15 cellular contexts compared by ENCODE assay signal in genomic region chr2:237663517-237663916, GRCh38. TPM values are rescaled to one million over a fixed set of nuclear protein-coding genes. Genes with fewer than 3 reads are reported as not detected.
A peak's percentile ranks its signal among the peaks of the same experiment; 100 is the strongest.
DNase-seq lines count a peak whose midpoint lies in the region; ATAC-seq and TF ChIP-seq lines count a peak whose summit lies in the region.
"Had no signal": no experiment of that assay in that cellular context is flagged by ENCODE, and none has a peak within 500 bp of the region (broad histone marks: within the 10 kb centered on the region; RNA-seq: fewer than 3 reads in every experiment).

No MANE protein-coding gene starts in this region.

- H3K9me3 ChIP-seq in PC-9 (ENCODE audit: insufficient read depth, low read depth) (no peaks in the 10 kb centered on the region), gastroesophageal sphincter (no peaks in the 10 kb centered on the region), thyroid gland (no peaks in the 10 kb centered on the region), SK-N-SH (no peaks in the 10 kb centered on the region)
- H3K9me3 ChIP-seq: Peyer's patch had no signal

- H3K9ac ChIP-seq in SK-N-SH: no peak overlapping the region

- H3K9me2 ChIP-seq in PC-9 (ENCODE audit: insufficient read depth) (no peaks in the 10 kb centered on the region), SK-N-SH (no peaks in the 10 kb centered on the region)

- CTCF ChIA-PET in PC-9 (lab: Charles Lee) (no interaction called here), SK-N-SH (lab: Yijun Ruan, JAX) (interaction anchor here (1.0 to 2.5 kb wide), 4 partner anchors 9 to 151 kb away, joined by 3 to 12 read pairs (median 6); no protein-coding TSS in a partner anchor)

- WGBS in gastroesophageal sphincter (ENCODE audit: low coverage in 1 of 2), 2 donors: 60% methylated on average over 3 of the region's 9 CpGs; no CpG with 5 or more reads in 1 of the 2 donors
- WGBS in thyroid gland, 2 donors: 86 to 89% methylated on average over 9 of the region's 9 CpGs
- 88% methylated on average over 9 of the region's 9 CpGs for WGBS in SK-N-SH (ENCODE audit: low lambda C conversion rate)

- no peak overlapping the region for H2AFZ ChIP-seq in PC-9
- no peak overlapping the region for H2AFZ ChIP-seq in SK-N-SH (ENCODE audit: low read depth)

- H3K4me1 ChIP-seq in PC-9 (replicated peaks; ENCODE audit: insufficient read depth) (peaks cover 46% of the 10 kb centered on the region), gastroesophageal sphincter (peaks cover 7 to 62% (median 20%) of the 10 kb centered on the region in 3 donors), thyroid gland (peaks cover 18 to 31% of the 10 kb centered on the region in 2 donors), SK-N-SH (ENCODE audit: control insufficient read depth in 1 of 2, insufficient read depth in 2 of 2, low read depth in 1 of 2, low read length in 1 of 2) (peaks cover 8 to 21% of the 10 kb centered on the region in 2 experiments; a peak in 2 of 4 replicates)

- H3K79me2 ChIP-seq in PC-9 (ENCODE audit: low read depth) (no peaks in the 10 kb centered on the region), SK-N-SH (ENCODE audit: insufficient read depth) (peaks cover 5% of the 10 kb centered on the region; the same call in 1 of the 2 replicates)

- H4K20me1 ChIP-seq in PC-9 (ENCODE audit: insufficient read depth) (no peaks in the 10 kb centered on the region), SK-N-SH (ENCODE audit: insufficient read depth) (no peaks in the 10 kb centered on the region)

- no peaks in the 10 kb centered on the region for H3K27me3 ChIP-seq in PC-9 (ENCODE audit: insufficient read depth, low read depth)
- H3K27me3 ChIP-seq in gastroesophageal sphincter: no peaks in the 10 kb centered on the region
- H3K27me3 ChIP-seq in thyroid gland: no peaks in the 10 kb centered on the region
- no peaks in the 10 kb centered on the region for H3K27me3 ChIP-seq in SK-N-SH (ENCODE audit: insufficient read depth)
- H3K27me3 ChIP-seq: Peyer's patch had no signal

- no TSS peak for BruUV-seq in PC-9 (replicated peaks; lab: Mats Ljungman, UMichigan)

- POLR2A ChIA-PET in PC-9 (lab: Charles Lee; ENCODE audit: unreplicated experiment): interaction anchor here (0.6 to 0.7 kb wide), 2 partner anchors 30 to 51 kb away, joined by 3 read pairs; no protein-coding TSS in a partner anchor
- POLR2A ChIA-PET in SK-N-SH (lab: Yijun Ruan, JAX): no interaction called here

- TF ChIP-seq POLR2A in gastroesophageal sphincter (IDR thresholded peaks at IDR 0.05) (no peak), thyroid gland (IDR thresholded peaks at IDR 0.05) (no peak)

- H3K4me3 ChIP-seq in PC-9 (no peak overlapping the region), gastroesophageal sphincter (no peak overlapping the region), thyroid gland (replicated peaks in 1 of 3) (no peak overlapping the region), SK-N-SH (ENCODE audit: low read depth in 2 of 2, low read length in 1 of 2) (no peak overlapping the region)
- H3K4me3 ChIP-seq: Peyer's patch had no signal

- H3K4me1 Mint-ChIP-seq in nephron: peaks cover 50% of the 10 kb centered on the region
- H3K4me1 Mint-ChIP-seq in activated T-helper 2 cell treated with anti-CD3 and anti-CD28 coated beads, Interferon-gamma antibody, Interleukin-2, Interleukin-4, amounts not matched to agents 10 μg/mL and 5 μg/mL and 100 μg/mL, durations not matched to agents 14 hours and 24 hours and 36 hours (ENCODE audit: low read depth): peaks cover 6% of the 10 kb centered on the region

- H3K4me3 Mint-ChIP-seq in nephron: peak overlapping the region in 1 of 3 experiments; percentile 3
- H3K4me3 Mint-ChIP-seq in activated T-helper 2 cell treated with anti-CD3 and anti-CD28 coated beads, Interferon-gamma antibody, Interleukin-2, Interleukin-4, amounts not matched to agents 10 μg/mL and 5 μg/mL and 100 μg/mL, durations not matched to agents 14 hours and 24 hours and 36 hours (ENCODE audit: low read depth): no peak overlapping the region
- H3K4me3 Mint-ChIP-seq: central memory CD8-positive, alpha-beta T cell; T-helper 1 cell treated with Interleukin-12 subunit alpha and Interleukin-12 subunit beta and Interleukin-4 antibody, amounts not matched to agents 30 μg/mL and 1 μg/mL, for 36 hours had no signal

- no peaks in the 10 kb centered on the region for H3K36me3 Mint-ChIP-seq in nephron (ENCODE audit: low read depth)
- no peaks in the 10 kb centered on the region for H3K36me3 Mint-ChIP-seq in activated T-helper 2 cell treated with anti-CD3 and anti-CD28 coated beads, Interferon-gamma antibody, Interleukin-2, Interleukin-4, amounts not matched to agents 10 μg/mL and 5 μg/mL and 100 μg/mL, durations not matched to agents 14 hours and 24 hours and 36 hours (ENCODE audit: low read depth)

- peaks cover 36% of the 10 kb centered on the region for H3F3A ChIP-seq in PC-9 (ENCODE audit: insufficient read depth, low read depth)
- H3F3A ChIP-seq in SK-N-SH (replicated peaks; ENCODE audit: insufficient read depth): peaks cover 14% of the 10 kb centered on the region

- intact Hi-C loops in PC-9 (cut with micrococcal nuclease; ENCODE audit: unreplicated experiment): loop anchor here (2.0 to 5.0 kb wide), 3 partner anchors 34 to 151 kb away; partner anchors contain the start of gene RAB17
- intact Hi-C loops in thyroid gland (cut with DNase I): loop anchor here (10.0 kb wide), 1 partner anchor 79 kb away; no protein-coding TSS in a partner anchor
- intact Hi-C loops in activated T-helper 2 cell treated with anti-CD3 and anti-CD28 coated beads, Interferon-gamma antibody, Interleukin-2, Interleukin-4, amounts not matched to agents 10 μg/mL and 5 μg/mL and 100 μg/mL, durations not matched to agents 14 hours and 24 hours and 36 hours (cut with micrococcal nuclease): no loop called here

- TF ChIP-seq EP300 in gastroesophageal sphincter (IDR thresholded peaks at IDR 0.05) (no peak), SK-N-SH (IDR thresholded peaks at IDR 0.05; ENCODE audit: borderline replicate concordance in 1 of 2, low read depth in 1 of 2, low read length in 1 of 2) (no peak)

- H3K27ac Mint-ChIP-seq in nephron: peak overlapping the region; percentile 18 to 66 (median 59)
- no peak overlapping the region for H3K27ac Mint-ChIP-seq in activated T-helper 2 cell treated with anti-CD3 and anti-CD28 coated beads, Interferon-gamma antibody, Interleukin-2, Interleukin-4, amounts not matched to agents 10 μg/mL and 5 μg/mL and 100 μg/mL, durations not matched to agents 14 hours and 24 hours and 36 hours
- H3K27ac Mint-ChIP-seq: T-helper 1 cell treated with Interleukin-12 subunit alpha and Interleukin-12 subunit beta and Interleukin-4 antibody, amounts not matched to agents 30 μg/mL and 1 μg/mL, for 36 hours had no signal

- H3K9me3 Mint-ChIP-seq in nephron: no peaks in the 10 kb centered on the region
- no peaks in the 10 kb centered on the region for H3K9me3 Mint-ChIP-seq in activated T-helper 2 cell treated with anti-CD3 and anti-CD28 coated beads, Interferon-gamma antibody, Interleukin-2, Interleukin-4, amounts not matched to agents 10 μg/mL and 5 μg/mL and 100 μg/mL, durations not matched to agents 14 hours and 24 hours and 36 hours
- H3K9me3 Mint-ChIP-seq: central memory CD8-positive, alpha-beta T cell; T-helper 1 cell treated with Interleukin-12 subunit alpha and Interleukin-12 subunit beta and Interleukin-4 antibody, amounts not matched to agents 30 μg/mL and 1 μg/mL, for 36 hours had no signal

- H3K27ac ChIP-seq in PC-9 (no peak overlapping the region), gastroesophageal sphincter (peak overlapping the region; percentile 77 to 86 (median 84)), thyroid gland (peak overlapping the region in 2 of 3 donors; percentile 24 to 53), SK-N-SH (ENCODE audit: low read depth in 2 of 2, low read length in 1 of 2) (no peak overlapping the region)

- ATAC-seq in gastroesophageal sphincter: no peak

- no peak for TF ChIP-seq CTCF in PC-9 (conservative IDR thresholded peaks at IDR 0.05)
- no peak for TF ChIP-seq CTCF in gastroesophageal sphincter (IDR thresholded peaks at IDR 0.05)
- TF ChIP-seq CTCF in nephron (IDR thresholded peaks at IDR 0.05; ENCODE audit: unreplicated experiment in 3 of 3): no peak
- TF ChIP-seq CTCF in thyroid gland (IDR thresholded peaks at IDR 0.05): no peak
- no peak for TF ChIP-seq CTCF in SK-N-SH (IDR thresholded peaks at IDR 0.05)

- TF ChIP-seq RAD21 in SK-N-SH (IDR thresholded peaks at IDR 0.05; ENCODE audit: low read length): no peak

- no peaks in the 10 kb centered on the region for H3K36me3 ChIP-seq in PC-9 (ENCODE audit: low read depth)
- no peaks in the 10 kb centered on the region for H3K36me3 ChIP-seq in gastroesophageal sphincter
- no peaks in the 10 kb centered on the region for H3K36me3 ChIP-seq in thyroid gland
- H3K36me3 ChIP-seq in SK-N-SH (replicated peaks in 1 of 2; ENCODE audit: control insufficient read depth in 1 of 2, insufficient read depth in 2 of 2, low read length in 1 of 2): peaks cover 0 to 3% of the 10 kb centered on the region in 2 experiments
- H3K36me3 ChIP-seq: Peyer's patch had no signal

- H3K4me2 ChIP-seq in PC-9 (peak overlapping the region; percentile 65; the same call in 1 of the 2 replicates), SK-N-SH (no peak overlapping the region)

- H3K27me3 Mint-ChIP-seq in nephron (ENCODE audit: low read depth): peaks cover 3% of the 10 kb centered on the region
- H3K27me3 Mint-ChIP-seq in activated T-helper 2 cell treated with anti-CD3 and anti-CD28 coated beads, Interferon-gamma antibody, Interleukin-2, Interleukin-4, amounts not matched to agents 10 μg/mL and 5 μg/mL and 100 μg/mL, durations not matched to agents 14 hours and 24 hours and 36 hours (ENCODE audit: low read depth): peaks cover 27% of the 10 kb centered on the region

- DNase-seq in PC-9 (no peak), thyroid gland (no peak), anterior cingulate cortex (lab: John Stamatoyannopoulos, UW) (no peak), COLO829 (ENCODE audit: low spot score) (no peak), SK-N-SH (no peak)
- no peak for DNase-seq in activated T-helper 2 cell treated with anti-CD3 and anti-CD28 coated beads, Interferon-gamma antibody, Interleukin-2, Interleukin-4, amounts not matched to agents 10 μg/mL and 5 μg/mL and 100 μg/mL, durations not matched to agents 14 hours and 24 hours and 36 hours (ENCODE audit: low spot score)
- DNase-seq: activated CD4-positive, CD25-positive, alpha-beta regulatory T cell treated with anti-CD3 and anti-CD28 coated beads, Interleukin-2, amount 50 U/mL, for 72 hours; activated naive CD4-positive, alpha-beta T cell treated with anti-CD3 and anti-CD28 coated beads, Interleukin-2, amount 50 U/mL, for 16 hours; glutamatergic neuron; NCI-H446 had no signal

TF ChIP-seq in SK-N-SH, 30 proteins besides CTCF, POLR2A, EP300 and RAD21 (continues in another document):
- TF ChIP-seq MXI1 (IDR thresholded peaks at IDR 0.05; ENCODE audit: low read depth, low read length) (no peak), TCF12 (IDR thresholded peaks at IDR 0.05) (no peak)

RNA-seq across cellular contexts. Expression of gene LRRFIP1, which starts 36.1 kb away (rescaled TPM):
- total RNA-seq in PC-9 (2021) (221 and 238 TPM in 2 replicates), gastroesophageal sphincter (100 to 1,000 TPM; 164 to 225 (median 179) TPM), thyroid gland (100 to 1,000 TPM in 2 of 4 donors, 10 to 100 TPM in 2; 76.1 to 113 (median 96.6) TPM)
- total RNA-seq in activated T-helper 2 cell treated with anti-CD3 and anti-CD28 coated beads, Interferon-gamma antibody, Interleukin-2, Interleukin-4, amounts not matched to agents 10 μg/mL and 5 μg/mL and 100 μg/mL, durations not matched to agents 14 hours and 24 hours and 36 hours: 254 and 256 TPM in 2 replicates
- 47.3 and 60.9 TPM in 2 replicates for polyA plus RNA-seq in SK-N-SH (2012; rRNA removed)
- 62.7 and 74.9 TPM in 2 replicates for polyA plus RNA-seq in SK-N-SH (2012; cell fraction: cytosol; rRNA removed)
- polyA plus RNA-seq in SK-N-SH (2012; cell fraction: nucleus; rRNA removed): 51.7 and 73.1 TPM in 2 replicates

Comparison
In these comparisons a context has a peak if more than half of its experiments do, and no peak if none do; other contexts are left out.
1. H3K27ac ChIP-seq: peak in gastroesophageal sphincter (4 of 4) and thyroid gland (2 of 3); none in PC-9 (single experiment) and SK-N-SH (0 of 2).